In genomic region chr13:69363360-69363759, GRCh38 we compare ENCODE assay signal across 23 cellular contexts.
DNase-seq lines count a peak whose midpoint lies in the region; TF ChIP-seq lines count a peak whose summit lies in the region.
"Had no signal": no experiment of that assay in that cellular context is flagged by ENCODE, and none has a peak within 500 bp of the region (broad histone marks: within the 10 kb centered on the region; RNA-seq: fewer than 3 reads in every experiment).

No MANE protein-coding gene starts in this region.

- H3K4me3 ChIP-seq in Karpas-422 (ENCODE audit: low read length) (no peak overlapping the region), neural cell (ENCODE audit: low read length) (no peak overlapping the region)
- H3K4me3 ChIP-seq: BLaER1, GM12878 had no signal

- no peak overlapping the region for H3K27ac Mint-ChIP-seq in immature natural killer cell
- H3K27ac Mint-ChIP-seq: CD14-positive monocyte; CD4-positive, CD25-positive, alpha-beta regulatory T cell; CD8-positive, alpha-beta memory T cell had no signal

- no peaks in the 10 kb centered on the region for H3K4me1 ChIP-seq in Karpas-422 (ENCODE audit: low read length)
- H3K4me1 ChIP-seq: BE2C, BLaER1 had no signal

- H3F3A ChIP-seq in neural cell (ENCODE audit: insufficient read depth, low read length, poor library complexity, severe bottlenecking) = no peaks in the 10 kb centered on the region

- H3K27me3 Mint-ChIP-seq in immature natural killer cell (ENCODE audit: low read depth in 3 of 3) = no peaks in the 10 kb centered on the region
- H3K27me3 Mint-ChIP-seq: CD4-positive, alpha-beta memory T cell; CD4-positive, CD25-positive, alpha-beta regulatory T cell; CD8-positive, alpha-beta memory T cell had no signal

- H3K9me3 ChIP-seq in Karpas-422 (ENCODE audit: low read length) (no peaks in the 10 kb centered on the region), neural cell (ENCODE audit: low read length) (no peaks in the 10 kb centered on the region)
- H3K9me3 ChIP-seq: BE2C, BLaER1 had no signal

- H3K36me3 ChIP-seq in Karpas-422 (ENCODE audit: insufficient read depth, low read length) (no peaks in the 10 kb centered on the region), neural cell (ENCODE audit: insufficient read depth, low read length) (no peaks in the 10 kb centered on the region)
- H3K36me3 ChIP-seq: BE2C, BLaER1 had no signal

- no peak for TF ChIP-seq CTCF in neural cell (IDR thresholded peaks at IDR 0.05; ENCODE audit: poor library complexity, severe bottlenecking)

- no peak for TF ChIP-seq RAD21 in neural cell (conservative IDR thresholded peaks at IDR 0.05)

- H3K9me2 ChIP-seq in Karpas-422 (replicated peaks; ENCODE audit: insufficient read depth, low read length) = no peaks in the 10 kb centered on the region
- no peaks in the 10 kb centered on the region for H3K9me2 ChIP-seq in neural cell (ENCODE audit: insufficient read depth, low read length)

- H3K9ac ChIP-seq in Karpas-422 (ENCODE audit: low read length) (no peak overlapping the region), neural cell (ENCODE audit: low read length) (no peak overlapping the region)
- H3K9ac ChIP-seq: BLaER1 had no signal

- H3K4me2 ChIP-seq in Karpas-422 (ENCODE audit: low read depth, low read length, poor library complexity, severe bottlenecking) (no peak overlapping the region), neural cell (ENCODE audit: low read length) (no peak overlapping the region)
- H3K4me2 ChIP-seq: BLaER1 had no signal

- peak; percentile 78 for TF ChIP-seq EP300 in neural cell (conservative IDR thresholded peaks at IDR 0.05; ENCODE audit: poor library complexity, severe bottlenecking)

- no peak overlapping the region for H3K4me3 Mint-ChIP-seq in immature natural killer cell
- H3K4me3 Mint-ChIP-seq: CD14-positive monocyte; CD4-positive, alpha-beta memory T cell; CD4-positive, CD25-positive, alpha-beta regulatory T cell; CD8-positive, alpha-beta memory T cell had no signal

- H3K4me1 Mint-ChIP-seq in immature natural killer cell = no peaks in the 10 kb centered on the region
- H3K4me1 Mint-ChIP-seq: CD14-positive monocyte; CD4-positive, alpha-beta memory T cell; CD4-positive, CD25-positive, alpha-beta regulatory T cell; CD8-positive, alpha-beta memory T cell had no signal

- H2AFZ ChIP-seq in Karpas-422 (ENCODE audit: low read length) = 0 out of 2 replicates have a peak overlapping the region, but pooled peaks have one; percentile 9
- H2AFZ ChIP-seq in neural cell (ENCODE audit: low read depth, low read length) = no peak overlapping the region

- no peak overlapping the region for H3K27ac ChIP-seq in Karpas-422 (ENCODE audit: low read length)
- no peak overlapping the region for H3K27ac ChIP-seq in neural cell (ENCODE audit: low read length)
- H3K27ac ChIP-seq: BLaER1 had no signal

- DNase-seq in Karpas-422 (no peak), NCI-H69 (lab: John Stamatoyannopoulos, UW) (peak; percentile 5), Kasumi-1 (lab: John Stamatoyannopoulos, UW) (no peak), immature natural killer cell (no peak)
- DNase-seq: 8988T; ACHN; BE2C; C1 segment of cervical spinal cord; CD4-positive, alpha-beta memory T cell; CD4-positive, CD25-positive, alpha-beta regulatory T cell; CD8-positive, alpha-beta memory T cell; COR-L47; DMS 273 treated with DMSO at 0.1 percent for 48 hours; DMS153; DMS53; DMS79; DND-41; EL; GDM1 had no signal

- peaks cover 0 to 5% (median 3%) of the 10 kb centered on the region in 3 donors for H3K36me3 Mint-ChIP-seq in immature natural killer cell
- H3K36me3 Mint-ChIP-seq: CD14-positive monocyte; CD4-positive, alpha-beta memory T cell; CD4-positive, CD25-positive, alpha-beta regulatory T cell had no signal

- H4K20me1 ChIP-seq in Karpas-422 (ENCODE audit: insufficient read depth, low read depth, low read length) = no peaks in the 10 kb centered on the region
- H4K20me1 ChIP-seq in neural cell (ENCODE audit: insufficient read depth) = no peaks in the 10 kb centered on the region
- H4K20me1 ChIP-seq: BLaER1 had no signal

- peaks cover 13 to 66% (median 40%) of the 10 kb centered on the region in 6 donors for H3K9me3 Mint-ChIP-seq in immature natural killer cell

- no peaks in the 10 kb centered on the region for H3K79me2 ChIP-seq in Karpas-422 (ENCODE audit: low read length)
- no peaks in the 10 kb centered on the region for H3K79me2 ChIP-seq in neural cell (replicated peaks; ENCODE audit: insufficient read depth, low read length)

- H3K27me3 ChIP-seq in Karpas-422 (ENCODE audit: low read length) (no peaks in the 10 kb centered on the region), neural cell (ENCODE audit: insufficient read depth, low read depth, low read length) (no peaks in the 10 kb centered on the region)
- H3K27me3 ChIP-seq: BE2C, BLaER1 had no signal

TF ChIP-seq in neural cell, 6 proteins besides CTCF, POLR2A, EP300 and RAD21:
- TF ChIP-seq POLR2AphosphoS5 (IDR thresholded peaks at IDR 0.05) = peak; percentile 76
- TF ChIP-seq TAF1 (IDR thresholded peaks at IDR 0.05; ENCODE audit: low read depth) = no peak
